1 cellular context compared by ENCODE assay signal in the genomic region with DNA sequence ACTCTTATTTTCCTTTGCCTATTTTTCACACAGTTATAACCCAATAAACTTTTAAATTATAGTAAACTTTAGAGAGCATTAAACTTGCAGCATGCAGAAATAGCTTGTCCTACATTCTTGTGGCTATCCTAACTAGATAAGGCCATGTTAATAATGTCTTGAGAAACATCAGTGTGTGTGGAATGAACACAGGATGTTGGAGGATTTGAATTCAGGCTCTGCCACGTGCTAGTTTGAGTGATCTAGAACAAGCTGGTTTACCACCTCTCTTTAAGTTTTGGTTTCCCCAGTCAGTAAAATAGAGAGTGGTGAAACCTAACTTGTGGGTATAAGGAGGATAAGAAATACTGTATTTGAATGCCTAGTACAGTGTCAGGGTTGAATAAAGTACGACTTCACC. TPM values are rescaled to one million over a fixed set of nuclear protein-coding genes. Genes with fewer than 3 reads are reported as not detected.
"Had no signal": no experiment of that assay in that cellular context is flagged by ENCODE, and none has a peak within 500 bp of the region (broad histone marks: within the 10 kb centered on the region; RNA-seq: fewer than 3 reads in every experiment).

No MANE protein-coding gene starts in this region.

RNA-seq across cellular contexts. Expression of gene RNU1-2, which starts 39.6 kb away (rescaled TPM):
- total RNA-seq: osteoblast had no signal
